17 cellular contexts compared by ENCODE assay signal in genomic region chr2:240293126-240293864, GRCh38.
"Had no signal": no experiment of that assay in that cellular context is flagged by ENCODE, and none has a peak within 500 bp of the region (broad histone marks: within the 10 kb centered on the region; RNA-seq: fewer than 3 reads in every experiment).

No MANE protein-coding gene starts in this region.

- FAIRE-seq: frontal cortex had no signal

- H3K9me3 Mint-ChIP-seq: activated naive CD4-positive, alpha-beta T cell treated with anti-CD3 and anti-CD28 coated beads for 36 hours; mesothelial cell of epicardium; stimulated activated naive CD8-positive, alpha-beta T cell treated with anti-CD3 and anti-CD28 coated beads, Interleukin-15, Interleukin-2, amounts not matched to agents 100 ng/mL and 50 ng/mL, for 24 hours; T-helper 2 cell treated with Interferon-gamma antibody and Interleukin-4, amounts not matched to agents 5 μg/mL and 100 μg/mL, for 36 hours had no signal

- ATAC-seq: activated CD4-positive, CD25-positive, alpha-beta regulatory T cell treated with anti-CD3 and anti-CD28 coated beads, Interleukin-2, amount 50 U/mL, for 24 hours; lower lobe of right lung; sciatic nerve had no signal

- H3K36me3 Mint-ChIP-seq: mesothelial cell of epicardium had no signal

- DNase-seq: activated CD4-positive, alpha-beta T cell treated with anti-CD3 and anti-CD28 coated beads, Interleukin-2, amount 50 U/mL, for 48 hours; activated CD8-positive, alpha-beta memory T cell treated with anti-CD3 and anti-CD28 coated beads, Interleukin-2, amount 50 U/mL, for 48 hours; activated naive CD4-positive, alpha-beta T cell treated with anti-CD3 and anti-CD28 coated beads for 36 hours; central memory CD4-positive, alpha-beta T cell; cortex of kidney; effector CD8-positive, alpha-beta T cell; lower lobe of right lung; stimulated activated CD4-positive, alpha-beta T cell treated with anti-CD3 and anti-CD28 coated beads, Interleukin-4, amount 100 ng/mL, for 1 hour; stimulated activated CD8-positive, alpha-beta memory T cell treated with anti-CD3 and anti-CD28 coated beads, Interleukin-4, amount 100 ng/mL, for 48 hours; testis had no signal

- H3K27ac Mint-ChIP-seq: activated naive CD4-positive, alpha-beta T cell treated with anti-CD3 and anti-CD28 coated beads for 36 hours; mesothelial cell of epicardium; stimulated activated naive CD8-positive, alpha-beta T cell treated with anti-CD3 and anti-CD28 coated beads, Interleukin-15, Interleukin-2, amounts not matched to agents 100 ng/mL and 50 ng/mL, for 24 hours; T-helper 2 cell treated with Interferon-gamma antibody and Interleukin-4, amounts not matched to agents 5 μg/mL and 100 μg/mL, for 36 hours had no signal

- H3K27ac ChIP-seq: hepatocyte, lower lobe of right lung, testis had no signal

- H3K4me3 ChIP-seq: hepatocyte, lower lobe of right lung, testis had no signal

- H3K36me3 ChIP-seq: lower lobe of right lung had no signal

- H3K27me3 Mint-ChIP-seq: stimulated activated naive CD8-positive, alpha-beta T cell treated with anti-CD3 and anti-CD28 coated beads, Interleukin-15, Interleukin-2, amounts not matched to agents 100 ng/mL and 50 ng/mL, for 24 hours had no signal

- H3K4me1 ChIP-seq: lower lobe of right lung, testis had no signal

- H3K9me3 ChIP-seq: lower lobe of right lung, testis had no signal

- H3K4me3 Mint-ChIP-seq: activated naive CD4-positive, alpha-beta T cell treated with anti-CD3 and anti-CD28 coated beads for 36 hours; mesothelial cell of epicardium; stimulated activated naive CD8-positive, alpha-beta T cell treated with anti-CD3 and anti-CD28 coated beads, Interleukin-15, Interleukin-2, amounts not matched to agents 100 ng/mL and 50 ng/mL, for 24 hours; T-helper 2 cell treated with Interferon-gamma antibody and Interleukin-4, amounts not matched to agents 5 μg/mL and 100 μg/mL, for 36 hours had no signal

- H3K27me3 ChIP-seq: hepatocyte, testis had no signal
